Comparison of ENCODE assay signal across 8 cellular contexts in the genomic region with DNA sequence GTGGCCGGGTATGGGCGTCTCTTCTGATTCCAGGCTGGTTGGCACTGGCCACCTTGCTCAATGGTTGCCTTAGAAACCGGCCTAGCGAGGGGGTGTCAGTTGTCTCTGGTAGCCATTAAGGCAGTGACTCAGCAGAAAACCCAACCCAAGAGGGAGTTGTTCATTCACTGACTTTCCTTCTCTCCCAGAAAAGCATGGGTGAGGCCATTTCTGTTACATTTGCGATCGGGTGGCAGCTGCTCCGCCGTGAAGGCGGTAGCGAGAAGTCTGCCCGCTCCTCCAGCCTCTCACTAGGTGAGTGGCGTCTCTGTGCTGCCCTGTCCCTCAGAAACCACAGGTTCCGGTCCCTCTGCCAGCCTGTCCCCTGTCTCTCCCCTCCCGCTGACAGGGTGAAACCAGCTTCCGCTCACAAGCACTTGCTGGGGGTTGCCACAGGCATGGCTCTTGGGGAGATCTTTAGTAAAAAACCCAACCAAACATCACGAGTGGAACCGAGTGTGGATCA. TPM values are rescaled to one million over a fixed set of nuclear protein-coding genes. Genes with fewer than 3 reads are reported as not detected.
DNase-seq lines count a peak whose midpoint lies in the region; ATAC-seq and TF ChIP-seq lines count a peak whose summit lies in the region.

No MANE protein-coding gene starts in this region.

- CTCF ChIA-PET in CD8-positive, alpha-beta memory T cell (lab: Charles Lee), result interaction anchor here (0.9 to 3.2 kb wide), 3 partner anchors 11 to 56 kb away, joined by 3 to 15 read pairs (median 4); no protein-coding TSS in a partner anchor

- peak; percentile 62 for ATAC-seq in GM21786 (IDR thresholded peaks at IDR 0.05; ENCODE audit: unreplicated experiment)
- peak; percentile 94 for ATAC-seq in stimulated activated effector memory CD8-positive, alpha-beta T cell treated with anti-CD3 and anti-CD28 coated beads, Interleukin-12 subunit alpha, Interleukin-12 subunit beta, amount 100 ng/mL, for 72 hours
- ATAC-seq in GM18858 (IDR thresholded peaks at IDR 0.05; ENCODE audit: unreplicated experiment), result no peak

- H3K27ac Mint-ChIP-seq in CD8-positive, alpha-beta memory T cell, result peak overlapping the region; percentile 59 to 94 (median 80)
- H3K27ac Mint-ChIP-seq in stimulated activated effector memory CD8-positive, alpha-beta T cell treated with anti-CD3 and anti-CD28 coated beads, Interleukin-12 subunit alpha, Interleukin-12 subunit beta, amount 100 ng/mL, for 72 hours, result peak overlapping the region; percentile 92

- H3K4me2 ChIP-seq in hepatocyte, result no peak overlapping the region

- no peaks in the 10 kb centered on the region for H3K36me3 ChIP-seq in CD8-positive, alpha-beta memory T cell (ENCODE audit: insufficient read depth, low read length)
- no peaks in the 10 kb centered on the region for H3K36me3 ChIP-seq in hepatocyte (replicated peaks; ENCODE audit: insufficient read depth, low read depth)

- H3K27me3 ChIP-seq in CD8-positive, alpha-beta memory T cell (ENCODE audit: insufficient read depth, low read length, poor library complexity, severe bottlenecking), result no peaks in the 10 kb centered on the region
- H3K27me3 ChIP-seq in hepatocyte, result no peaks in the 10 kb centered on the region

- no peaks in the 10 kb centered on the region for H3K9me3 ChIP-seq in CD8-positive, alpha-beta memory T cell (ENCODE audit: low read length)
- no peaks in the 10 kb centered on the region for H3K9me3 ChIP-seq in hepatocyte (ENCODE audit: low read depth)

- H3K27ac ChIP-seq in CD8-positive, alpha-beta memory T cell (ENCODE audit: low read depth, low read length), result peak overlapping the region; percentile 78
- H3K27ac ChIP-seq in hepatocyte, result no peak overlapping the region

- peaks cover 16 to 17% (median 16%) of the 10 kb centered on the region in 3 donors for H3K4me1 Mint-ChIP-seq in CD8-positive, alpha-beta memory T cell
- peaks cover 19% of the 10 kb centered on the region for H3K4me1 Mint-ChIP-seq in stimulated activated effector memory CD8-positive, alpha-beta T cell treated with anti-CD3 and anti-CD28 coated beads, Interleukin-12 subunit alpha, Interleukin-12 subunit beta, amount 100 ng/mL, for 72 hours

- peak overlapping the region; percentile 55 to 88 (median 80) for H3K4me3 Mint-ChIP-seq in CD8-positive, alpha-beta memory T cell
- peak overlapping the region; percentile 69 for H3K4me3 Mint-ChIP-seq in stimulated activated effector memory CD8-positive, alpha-beta T cell treated with anti-CD3 and anti-CD28 coated beads, Interleukin-12 subunit alpha, Interleukin-12 subunit beta, amount 100 ng/mL, for 72 hours

- no peak overlapping the region for H2AFZ ChIP-seq in hepatocyte

- H3K9me2 ChIP-seq in hepatocyte (replicated peaks; ENCODE audit: insufficient read depth), result no peaks in the 10 kb centered on the region

- peak in 4 of 5 donors; percentile 21 to 72 (median 43) for DNase-seq in CD8-positive, alpha-beta memory T cell
- DNase-seq in NCI-H2227 (lab: John Stamatoyannopoulos, UW; ENCODE audit: unreplicated experiment) (peak; percentile 52), hepatocyte (ENCODE audit: low spot score) (peak; percentile 35), NK-92 (lab: John Stamatoyannopoulos, UW; ENCODE audit: unreplicated experiment) (no peak)
- peak; percentile 38 for DNase-seq in activated effector memory CD4-positive, alpha-beta T cell treated with Interleukin-2 at 50 U/mL for 16 hours
- peak in 1 of 2 donors; percentile 70 for DNase-seq in stimulated activated effector memory CD8-positive, alpha-beta T cell treated with anti-CD3 and anti-CD28 coated beads, Interleukin-12 subunit alpha, Interleukin-12 subunit beta, amount 100 ng/mL, for 72 hours (ENCODE audit: low spot score in 2 of 2)

- peaks cover 8% of the 10 kb centered on the region for H3K4me1 ChIP-seq in CD8-positive, alpha-beta memory T cell (ENCODE audit: insufficient read depth, low read length)
- no peaks in the 10 kb centered on the region for H3K4me1 ChIP-seq in hepatocyte (ENCODE audit: insufficient read depth)

- TF ChIP-seq CTCF in hepatocyte (IDR thresholded peaks at IDR 0.05; ENCODE audit: poor library complexity), result no peak

- 88% methylated on average over 17 of the region's 17 CpGs for WGBS in hepatocyte (ENCODE audit: low lambda C conversion rate, missing lambda C conversion rate)

- POLR2A ChIA-PET in CD8-positive, alpha-beta memory T cell (lab: Charles Lee), result interaction anchor here (0.5 to 0.6 kb wide), 2 partner anchors 14 to 235 kb away, joined by 3 to 4 read pairs; no protein-coding TSS in a partner anchor

- H3K79me2 ChIP-seq in hepatocyte, result no peaks in the 10 kb centered on the region

- H3K4me3 ChIP-seq in CD8-positive, alpha-beta memory T cell (ENCODE audit: low read length), result peak overlapping the region; percentile 53
- no peak overlapping the region for H3K4me3 ChIP-seq in hepatocyte

- peaks cover 0 to 3% (median 0%) of the 10 kb centered on the region in 3 donors for H3K36me3 Mint-ChIP-seq in CD8-positive, alpha-beta memory T cell
- peaks cover 6% of the 10 kb centered on the region for H3K36me3 Mint-ChIP-seq in stimulated activated effector memory CD8-positive, alpha-beta T cell treated with anti-CD3 and anti-CD28 coated beads, Interleukin-12 subunit alpha, Interleukin-12 subunit beta, amount 100 ng/mL, for 72 hours

- H3K27me3 Mint-ChIP-seq in CD8-positive, alpha-beta memory T cell, result peaks cover 0 to 15% of the 10 kb centered on the region in 2 donors

- H4K20me1 ChIP-seq in hepatocyte (ENCODE audit: insufficient read depth, poor library complexity, severe bottlenecking), result no peaks in the 10 kb centered on the region

- H3K9me3 Mint-ChIP-seq in CD8-positive, alpha-beta memory T cell, result no peaks in the 10 kb centered on the region
- no peaks in the 10 kb centered on the region for H3K9me3 Mint-ChIP-seq in stimulated activated effector memory CD8-positive, alpha-beta T cell treated with anti-CD3 and anti-CD28 coated beads, Interleukin-12 subunit alpha, Interleukin-12 subunit beta, amount 100 ng/mL, for 72 hours

RNA-seq across cellular contexts. Expression of gene IRAK1, which starts 17.4 kb away (rescaled TPM):
- 100 to 1,000 TPM; 208 to 214 TPM for total RNA-seq in CD8-positive, alpha-beta memory T cell
- 58.0 TPM for polyA plus RNA-seq in CD8-positive, alpha-beta memory T cell
- total RNA-seq in hepatocyte, result 44.1 TPM in 2 replicates
- 99.4 and 112 TPM in 2 replicates for polyA plus RNA-seq in hepatocyte

RNA-seq across cellular contexts. Expression of gene TMEM187, which starts 29.7 kb away (rescaled TPM):
- 1 to 10 TPM; 3.3 to 3.5 TPM for total RNA-seq in CD8-positive, alpha-beta memory T cell
- 17.2 TPM for polyA plus RNA-seq in CD8-positive, alpha-beta memory T cell
- 7.4 and 8.7 TPM in 2 replicates for total RNA-seq in hepatocyte
- polyA plus RNA-seq in hepatocyte, result 8.0 and 12.1 TPM in 2 replicates

RNA-seq across cellular contexts. Expression of gene HCFC1, which starts 30.6 kb away (rescaled TPM):
- 100 to 1,000 TPM; 152 to 156 TPM for total RNA-seq in CD8-positive, alpha-beta memory T cell
- polyA plus RNA-seq in CD8-positive, alpha-beta memory T cell, result 12.4 TPM
- 11.6 and 25.0 TPM in 2 replicates for total RNA-seq in hepatocyte
- polyA plus RNA-seq in hepatocyte, result 16.7 and 18.9 TPM in 2 replicates

RNA-seq across cellular contexts. Expression of gene RENBP, which starts 57.8 kb away (rescaled TPM):
- total RNA-seq in CD8-positive, alpha-beta memory T cell, result 1 to 10 TPM; 3.5 to 4.6 TPM
- polyA plus RNA-seq in CD8-positive, alpha-beta memory T cell, result not detected
- total RNA-seq in hepatocyte, result 22.2 and 22.8 TPM in 2 replicates
- polyA plus RNA-seq in hepatocyte, result 5.8 and 13.2 TPM in 2 replicates
